In the genomic region with DNA sequence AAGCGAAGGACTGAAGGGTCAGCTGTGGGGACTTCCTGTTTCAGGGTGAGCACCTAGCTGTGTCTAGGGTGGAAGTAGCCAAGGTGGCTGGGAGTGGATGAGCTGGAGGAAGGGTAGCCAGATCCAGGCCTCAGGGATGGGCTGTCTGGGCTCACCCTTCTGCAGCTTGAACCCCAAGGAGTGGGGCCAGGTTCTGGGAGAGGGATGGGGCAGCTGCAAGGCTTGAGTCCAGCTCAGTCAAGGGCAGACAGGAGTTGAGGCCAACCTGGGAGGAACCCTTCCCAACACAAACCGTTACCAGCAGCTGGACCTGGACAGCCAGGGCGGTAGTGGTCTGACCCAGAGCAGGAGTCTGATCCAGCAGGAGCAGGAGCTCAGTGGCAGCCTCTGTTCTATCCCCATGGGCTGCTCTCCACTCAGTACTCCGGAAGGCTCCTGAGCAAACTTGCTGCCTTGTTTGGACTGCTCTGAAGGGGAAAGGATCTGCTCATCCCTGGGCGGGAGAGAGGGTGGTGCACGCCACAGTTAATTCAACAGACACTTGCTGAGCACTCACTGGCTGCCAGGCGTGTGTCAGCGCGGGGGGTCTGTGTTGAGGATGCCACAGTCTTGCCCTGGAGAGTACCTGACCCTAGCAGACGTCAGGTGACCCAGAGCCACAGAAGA, we compare ENCODE assay signal across 14 cellular contexts. TPM values are rescaled to one million over a fixed set of nuclear protein-coding genes. Genes with fewer than 3 reads are reported as not detected.
"Had no signal": no experiment of that assay in that cellular context is flagged by ENCODE, and none has a peak within 500 bp of the region (broad histone marks: within the 10 kb centered on the region; RNA-seq: fewer than 3 reads in every experiment).

No MANE protein-coding gene starts in this region.

- H3K27ac ChIP-seq: brain microvascular endothelial cell, lower lobe of right lung, transverse colon had no signal

- H3K27ac Mint-ChIP-seq: activated B cell treated with CpG ODN at 0.5 μM for 24 hours; activated CD4-positive, alpha-beta T cell treated with anti-CD3 and anti-CD28 coated beads, Interleukin-2, amount 10 ng/mL, durations not matched to agents 24 days and 14 days; activated naive CD8-positive, alpha-beta T cell treated with anti-CD3 and anti-CD28 coated beads, Interleukin-2, amount 10 ng/mL, durations not matched to agents 7 days and 5 days; mesothelial cell of epicardium; stimulated activated naive B cell treated with anti-CD40 and anti-IgM and Interleukin-4, amounts not matched to agents 10 μg/mL and 1 μg/mL and 100 μg/mL, for 72 hours had no signal

- DNase-seq: activated B cell treated with CpG ODN at 0.5 μM for 24 hours; activated CD4-positive, alpha-beta T cell treated with anti-CD3 and anti-CD28 coated beads, Interleukin-2, amount 10 ng/mL, durations not matched to agents 24 days and 14 days; activated naive CD4-positive, alpha-beta T cell; activated naive CD8-positive, alpha-beta T cell treated with anti-CD3 and anti-CD28 coated beads, Interleukin-2, amount 10 ng/mL, durations not matched to agents 7 days and 5 days; brain microvascular endothelial cell; cortex of kidney; effector CD8-positive, alpha-beta T cell; foreskin melanocyte; lower lobe of right lung; stimulated activated naive B cell treated with anti-CD40 and anti-IgM and Interleukin-4, amounts not matched to agents 10 μg/mL and 1 μg/mL and 100 μg/mL, for 72 hours; SW 1271; transverse colon had no signal

- H3K9me3 ChIP-seq: lower lobe of right lung, transverse colon had no signal

- H3K4me3 ChIP-seq: lower lobe of right lung, transverse colon had no signal

- H3K36me3 ChIP-seq: brain microvascular endothelial cell, lower lobe of right lung, transverse colon had no signal

- H3K36me3 Mint-ChIP-seq: activated naive CD8-positive, alpha-beta T cell treated with anti-CD3 and anti-CD28 coated beads, Interleukin-2, amount 10 ng/mL, durations not matched to agents 7 days and 5 days; mesothelial cell of epicardium; stimulated activated naive B cell treated with anti-CD40 and anti-IgM and Interleukin-4, amounts not matched to agents 10 μg/mL and 1 μg/mL and 100 μg/mL, for 72 hours had no signal

- H3K27me3 ChIP-seq: transverse colon had no signal

- ATAC-seq: lower lobe of right lung; stimulated activated naive B cell treated with anti-CD40 and anti-IgM and Interleukin-4, amounts not matched to agents 10 μg/mL and 1 μg/mL and 100 μg/mL, for 72 hours had no signal

- H3K4me3 Mint-ChIP-seq: activated B cell treated with CpG ODN at 0.5 μM for 24 hours; activated CD4-positive, alpha-beta T cell treated with anti-CD3 and anti-CD28 coated beads, Interleukin-2, amount 10 ng/mL, durations not matched to agents 24 days and 14 days; activated naive CD8-positive, alpha-beta T cell treated with anti-CD3 and anti-CD28 coated beads, Interleukin-2, amount 10 ng/mL, durations not matched to agents 7 days and 5 days; central memory CD8-positive, alpha-beta T cell; mesothelial cell of epicardium; stimulated activated naive B cell treated with anti-CD40 and anti-IgM and Interleukin-4, amounts not matched to agents 10 μg/mL and 1 μg/mL and 100 μg/mL, for 72 hours had no signal

- H3K9me3 Mint-ChIP-seq: activated B cell treated with CpG ODN at 0.5 μM for 24 hours; activated CD4-positive, alpha-beta T cell treated with anti-CD3 and anti-CD28 coated beads, Interleukin-2, amount 10 ng/mL, durations not matched to agents 24 days and 14 days; activated naive CD8-positive, alpha-beta T cell treated with anti-CD3 and anti-CD28 coated beads, Interleukin-2, amount 10 ng/mL, durations not matched to agents 7 days and 5 days; central memory CD8-positive, alpha-beta T cell; mesothelial cell of epicardium; stimulated activated naive B cell treated with anti-CD40 and anti-IgM and Interleukin-4, amounts not matched to agents 10 μg/mL and 1 μg/mL and 100 μg/mL, for 72 hours had no signal

- H3K4me1 Mint-ChIP-seq: activated CD4-positive, alpha-beta T cell treated with anti-CD3 and anti-CD28 coated beads, Interleukin-2, amount 10 ng/mL, durations not matched to agents 24 days and 14 days; central memory CD8-positive, alpha-beta T cell had no signal

RNA-seq across cellular contexts. Expression of a gene that starts 53.8 kb away (rescaled TPM):
- total RNA-seq: activated B cell treated with CpG ODN at 0.5 μM for 24 hours; activated naive CD8-positive, alpha-beta T cell treated with anti-CD3 and anti-CD28 coated beads, Interleukin-2, amount 10 ng/mL, durations not matched to agents 7 days and 5 days had no signal
